In genomic region chr10:108064856-108065255, GRCh38 we compare ENCODE assay signal across 29 cellular contexts.
"Had no signal": no experiment of that assay in that cellular context is flagged by ENCODE, and none has a peak within 500 bp of the region (broad histone marks: within the 10 kb centered on the region; RNA-seq: fewer than 3 reads in every experiment).

No MANE protein-coding gene starts in this region.

- H3K36me3 ChIP-seq: adrenal gland, breast epithelium, SJCRH30 had no signal

- H2AFZ ChIP-seq: PC-9 had no signal

- H3K4me1 ChIP-seq: adrenal gland, body of pancreas, breast epithelium, SJCRH30 had no signal

- H3K27ac Mint-ChIP-seq: activated CD4-positive, alpha-beta T cell treated with anti-CD3 and anti-CD28 coated beads for 36 hours; activated CD4-positive, alpha-beta T cell treated with anti-CD3 and anti-CD28 coated beads, Interleukin-2, amount 10 ng/mL, durations not matched to agents 7 days and 5 days; activated CD8-positive, alpha-beta T cell treated with anti-CD3 and anti-CD28 coated beads, Interleukin-2, amount 10 ng/mL, durations not matched to agents 7 days and 5 days; activated naive CD4-positive, alpha-beta T cell treated with anti-CD3 and anti-CD28 coated beads for 36 hours; activated naive CD4-positive, alpha-beta T cell treated with anti-CD3 and anti-CD28 coated beads, Interleukin-2, amount 50 U/mL, for 72 hours; activated T-helper 1 cell treated with anti-CD3 and anti-CD28 coated beads, Interleukin-12 subunit alpha, Interleukin-12 subunit beta, Interleukin-2, Interleukin-4 antibody, amounts not matched to agents 30 ng/mL and 10 ng/mL and 1 ng/mL, durations not matched to agents 14 hours and 24 hours and 36 hours; WTC11 had no signal

- H3K9ac ChIP-seq: KMS-11 had no signal

- H3K9me3 ChIP-seq: adrenal gland, body of pancreas, breast epithelium, SJCRH30 had no signal

- H3K4me1 Mint-ChIP-seq: activated CD4-positive, alpha-beta T cell treated with anti-CD3 and anti-CD28 coated beads for 36 hours; activated CD4-positive, alpha-beta T cell treated with anti-CD3 and anti-CD28 coated beads, Interleukin-2, amount 10 ng/mL, durations not matched to agents 7 days and 5 days had no signal

- DNase-seq: activated CD4-positive, alpha-beta T cell treated with anti-CD3 and anti-CD28 coated beads for 36 hours; activated CD4-positive, alpha-beta T cell treated with anti-CD3 and anti-CD28 coated beads, Interleukin-2, amount 10 ng/mL, durations not matched to agents 7 days and 5 days; activated CD4-positive, alpha-beta T cell treated with anti-CD3 and anti-CD28 coated beads, Interleukin-2, amount 50 U/mL, for 48 hours; activated CD8-positive, alpha-beta T cell treated with anti-CD3 and anti-CD28 coated beads, Interleukin-2, amount 10 ng/mL, durations not matched to agents 7 days and 5 days; activated gamma-delta T cell treated with Interleukin-2 at 50 U/mL for 16 hours; activated naive CD4-positive, alpha-beta T cell treated with anti-CD3 and anti-CD28 coated beads for 36 hours; activated T-cell treated with anti-CD3 and anti-CD28 coated beads for 4 hours; activated T-cell treated with anti-CD3 and anti-CD28 coated beads, Interleukin-2, amount 50 U/mL, for 4 hours; adrenal gland; body of pancreas; NCI-H1436 treated with DMSO at 0.1 percent for 48 hours; NCI-H1694 treated with DMSO at 0.1 percent for 48 hours; NCI-H2029 treated with DMSO at 0.1 percent for 48 hours; NCI-H2107; NCI-H2171; NCI-H510A; NCI-H526; NCI-H748 treated with DMSO at 0.1 percent for 48 hours; NK-92 treated with Interleukin-12 subunit alpha and Interleukin-12 subunit beta, amount 100 ng/mL, for 24 hours; PC-9; Right ventricle myocardium superior; SJCRH30; T1000 had no signal

- H3K36me3 Mint-ChIP-seq: activated naive CD4-positive, alpha-beta T cell treated with anti-CD3 and anti-CD28 coated beads, Interleukin-2, amount 50 U/mL, for 72 hours; WTC11 had no signal

- H3K4me3 ChIP-seq: adrenal gland, body of pancreas, breast epithelium, PC-9, SJCRH30, SK-N-MC had no signal

- H3K27me3 Mint-ChIP-seq: activated CD4-positive, alpha-beta T cell treated with anti-CD3 and anti-CD28 coated beads for 36 hours; activated CD4-positive, alpha-beta T cell treated with anti-CD3 and anti-CD28 coated beads, Interleukin-2, amount 10 ng/mL, durations not matched to agents 7 days and 5 days had no signal

- H3K27ac ChIP-seq: adrenal gland, body of pancreas, breast epithelium, KMS-11, PC-9, SJCRH30, SK-N-MC had no signal

- H3K4me2 ChIP-seq: KMS-11, PC-9 had no signal

- H3K4me3 Mint-ChIP-seq: activated CD4-positive, alpha-beta T cell treated with anti-CD3 and anti-CD28 coated beads for 36 hours; activated CD4-positive, alpha-beta T cell treated with anti-CD3 and anti-CD28 coated beads, Interleukin-2, amount 10 ng/mL, durations not matched to agents 7 days and 5 days; activated CD8-positive, alpha-beta T cell treated with anti-CD3 and anti-CD28 coated beads, Interleukin-2, amount 10 ng/mL, durations not matched to agents 7 days and 5 days; activated naive CD4-positive, alpha-beta T cell treated with anti-CD3 and anti-CD28 coated beads for 36 hours; activated T-cell treated with anti-CD3 and anti-CD28 coated beads, Interleukin-2, amount 50 U/mL, for 4 hours; activated T-helper 1 cell treated with anti-CD3 and anti-CD28 coated beads, Interleukin-12 subunit alpha, Interleukin-12 subunit beta, Interleukin-2, Interleukin-4 antibody, amounts not matched to agents 30 ng/mL and 10 ng/mL and 1 ng/mL, durations not matched to agents 14 hours and 24 hours and 36 hours; WTC11 had no signal

- H3K27me3 ChIP-seq: adrenal gland, body of pancreas, breast epithelium, SJCRH30 had no signal
